8 cellular contexts compared by ENCODE assay signal in genomic region chr13:52195052-52195837, GRCh38. TPM values are rescaled to one million over a fixed set of nuclear protein-coding genes. Genes with fewer than 3 reads are reported as not detected.
DNase-seq lines count a peak whose midpoint lies in the region; ATAC-seq and TF ChIP-seq lines count a peak whose summit lies in the region.

No MANE protein-coding gene starts in this region.

- H3K4me3 Mint-ChIP-seq in activated CD4-positive, alpha-beta T cell treated with anti-CD3 and anti-CD28 coated beads, Interleukin-2, amount 10 ng/mL, durations not matched to agents 24 days and 14 days = peak overlapping the region; percentile 96

- peak overlapping the region; percentile 98 for H3K27ac Mint-ChIP-seq in activated CD4-positive, alpha-beta T cell treated with anti-CD3 and anti-CD28 coated beads, Interleukin-2, amount 10 ng/mL, durations not matched to agents 24 days and 14 days

- H3K4me3 ChIP-seq in AG10803 (ENCODE audit: low read length) = peak overlapping the region; percentile 79
- peak overlapping the region; percentile 59 for H3K4me3 ChIP-seq in lower leg skin (ENCODE audit: low read depth, poor library complexity, severe bottlenecking)

- intact Hi-C loops in activated CD4-positive, alpha-beta T cell treated with anti-CD3 and anti-CD28 coated beads, Interleukin-2, amount 10 ng/mL, durations not matched to agents 24 days and 14 days (cut with micrococcal nuclease) = loop anchor here (2.0 to 10.0 kb wide), 6 partner anchors 68 to 458 kb away; partner anchors contain the start of genes ALG11, SUGT1 and VPS36
- intact Hi-C loops in lower leg skin (cut with DNase I; ENCODE audit: low total_unique reads) = no loop called here

- H3K27me3 Mint-ChIP-seq in activated CD4-positive, alpha-beta T cell treated with anti-CD3 and anti-CD28 coated beads, Interleukin-2, amount 10 ng/mL, durations not matched to agents 24 days and 14 days = no peaks in the 10 kb centered on the region

- peaks cover 22% of the 10 kb centered on the region for H3K4me1 Mint-ChIP-seq in activated CD4-positive, alpha-beta T cell treated with anti-CD3 and anti-CD28 coated beads, Interleukin-2, amount 10 ng/mL, durations not matched to agents 24 days and 14 days

- no peaks in the 10 kb centered on the region for H3K9me3 Mint-ChIP-seq in activated CD4-positive, alpha-beta T cell treated with anti-CD3 and anti-CD28 coated beads, Interleukin-2, amount 10 ng/mL, durations not matched to agents 24 days and 14 days

- no peak for TF ChIP-seq POLR2A in lower leg skin (IDR thresholded peaks at IDR 0.05)

- TF ChIP-seq CTCF in AG10803 (conservative IDR thresholded peaks at IDR 0.05; ENCODE audit: low read length) (peak; percentile 12; the same call in 1 of the 2 replicates), lower leg skin (IDR thresholded peaks at IDR 0.05) (no peak)

- peak; percentile 77 for DNase-seq in AG10803 (ENCODE audit: low read depth)
- peak; percentile 34 for DNase-seq in GM19240 (ENCODE audit: insufficient read length, low spot score)
- peak; percentile 88 for DNase-seq in activated CD4-positive, alpha-beta T cell treated with anti-CD3 and anti-CD28 coated beads, Interleukin-2, amount 10 ng/mL, durations not matched to agents 24 days and 14 days
- peak; percentile 59 for DNase-seq in dedifferentiated amniotic fluid mesenchymal stem cell (ENCODE audit: extremely low spot score)
- DNase-seq in lower leg skin (ENCODE audit: low spot score in 2 of 2) = peak; percentile 59 to 96
- DNase-seq in stimulated activated CD4-positive, alpha-beta T cell treated with anti-CD3 and anti-CD28 coated beads, Interleukin-4, amount 100 ng/mL, for 1 hour = peak; percentile 53
- no peak for DNase-seq in NCI-H748 (lab: John Stamatoyannopoulos, UW; ENCODE audit: unreplicated experiment)

- peaks cover 2% of the 10 kb centered on the region for H3K36me3 Mint-ChIP-seq in activated CD4-positive, alpha-beta T cell treated with anti-CD3 and anti-CD28 coated beads, Interleukin-2, amount 10 ng/mL, durations not matched to agents 24 days and 14 days (ENCODE audit: low read depth)

- 2 to 8% methylated on average over 34 of the region's 51 CpGs for WGBS in lower leg skin, 2 donors

- peak; percentile 48 for ATAC-seq in HG03520 (IDR thresholded peaks at IDR 0.05; ENCODE audit: unreplicated experiment)

RNA-seq across cellular contexts. Expression of gene NEK3, which starts 35.8 kb away (rescaled TPM):
- 7.1 and 10.4 TPM in 2 replicates for total RNA-seq in activated CD4-positive, alpha-beta T cell treated with anti-CD3 and anti-CD28 coated beads, Interleukin-2, amount 10 ng/mL, durations not matched to agents 24 days and 14 days
- 10 to 100 TPM in 2 of 4 donors, 1 to 10 TPM in 2; 8.5 to 16.6 (median 9.9) TPM for total RNA-seq in lower leg skin
